ENCODE assay signal across 8 cellular contexts in the genomic region with DNA sequence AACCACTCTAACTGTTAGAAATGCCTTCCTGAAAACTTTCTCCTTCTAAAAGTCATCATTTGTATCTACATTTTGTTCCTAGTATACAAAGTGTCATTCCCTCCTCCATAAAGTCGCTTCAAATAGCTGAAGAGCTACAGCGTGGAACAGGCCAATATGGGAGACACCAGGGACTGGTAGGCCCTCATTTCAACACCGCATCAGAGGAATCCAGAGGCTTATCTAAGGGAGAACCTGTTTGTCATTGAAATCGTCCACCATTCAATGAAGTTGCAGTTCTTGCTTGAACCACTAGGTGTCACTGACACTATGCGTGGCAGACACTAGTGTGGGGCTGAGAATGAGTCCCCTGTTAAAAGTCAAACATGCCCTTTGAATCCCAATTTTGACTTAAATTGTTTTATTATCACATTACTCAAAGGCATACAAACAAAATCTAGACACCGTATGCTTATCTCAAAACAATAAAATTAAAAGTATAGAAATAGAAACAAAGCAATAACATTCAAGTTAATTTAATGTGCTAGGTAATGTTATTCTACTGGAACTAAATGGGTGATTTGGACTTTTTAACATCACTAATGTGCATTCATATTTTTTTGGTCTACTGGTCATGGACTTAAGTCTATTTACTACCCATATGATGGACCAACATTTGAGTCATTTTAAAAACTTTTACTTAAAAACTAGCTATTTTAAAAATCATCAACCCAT.
DNase-seq lines count a peak whose midpoint lies in the region; ATAC-seq and TF ChIP-seq lines count a peak whose summit lies in the region.

No MANE protein-coding gene starts in this region.

- no peak overlapping the region for H3K27ac Mint-ChIP-seq in natural killer cell treated with Interleukin-12 subunit alpha and Interleukin-12 subunit beta and Interleukin-15 and Interleukin-18, amount 100 ng/mL, for 72 hours

- H3K36me3 ChIP-seq in BJ (ENCODE audit: control insufficient read depth, insufficient read depth, low read length): no peaks in the 10 kb centered on the region

- TF ChIP-seq CTCF in BJ (IDR thresholded peaks at IDR 0.05; ENCODE audit: insufficient read depth, low read depth, low read length) (peak; percentile 86), GM13976 (IDR thresholded peaks at IDR 0.05; ENCODE audit: borderline replicate concordance, control extremely low read depth, extremely low read depth, insufficient read depth, missing control alignments) (peak; percentile 83)

- no peaks in the 10 kb centered on the region for H3K4me1 Mint-ChIP-seq in natural killer cell treated with Interleukin-12 subunit alpha and Interleukin-12 subunit beta and Interleukin-15 and Interleukin-18, amount 100 ng/mL, for 72 hours (ENCODE audit: low read depth in 2 of 2)

- H3K27me3 Mint-ChIP-seq in natural killer cell treated with Interleukin-12 subunit alpha and Interleukin-12 subunit beta and Interleukin-15 and Interleukin-18, amount 100 ng/mL, for 72 hours: peaks cover 9 to 13% of the 10 kb centered on the region in 2 donors

- no peak overlapping the region for H3K4me3 Mint-ChIP-seq in natural killer cell treated with Interleukin-12 subunit alpha and Interleukin-12 subunit beta and Interleukin-15 and Interleukin-18, amount 100 ng/mL, for 72 hours

- H3K9me3 Mint-ChIP-seq in natural killer cell treated with Interleukin-12 subunit alpha and Interleukin-12 subunit beta and Interleukin-15 and Interleukin-18, amount 100 ng/mL, for 72 hours: no peaks in the 10 kb centered on the region

- ATAC-seq in natural killer cell treated with Interleukin-12 subunit alpha and Interleukin-12 subunit beta and Interleukin-15 and Interleukin-18, amount 100 ng/mL, for 72 hours: peak in 1 of 2 donors; percentile 68
- ATAC-seq in GM19455 (IDR thresholded peaks at IDR 0.05; ENCODE audit: unreplicated experiment): no peak

- CTCF ChIA-PET in BJ (lab: Yijun Ruan, JAX): interaction anchor here (0.6 to 5.0 kb wide), 27 partner anchors 9 to 349 kb away, joined by 3 to 43 read pairs (median 5); no protein-coding TSS in a partner anchor

- H3K36me3 Mint-ChIP-seq in natural killer cell treated with Interleukin-12 subunit alpha and Interleukin-12 subunit beta and Interleukin-15 and Interleukin-18, amount 100 ng/mL, for 72 hours: no peaks in the 10 kb centered on the region

- in situ Hi-C loops in GM13976 (cut with MboI; ENCODE audit: low sequenced_read_pairs, unreplicated experiment): loop anchor here (10.0 kb wide), 1 partner anchor 165 kb away; no protein-coding TSS in a partner anchor

- no peak overlapping the region for H3K4me3 ChIP-seq in BJ (ENCODE audit: low read depth, low read length)

- POLR2A ChIA-PET in BJ (lab: Charles Lee): no interaction called here

- H3K27me3 ChIP-seq in BJ (ENCODE audit: control insufficient read depth, insufficient read depth, low read length): no peaks in the 10 kb centered on the region

- DNase-seq in BJ (ENCODE audit: low read depth) (no peak), GM13976 (ENCODE audit: low spot score) (peak; percentile 56), NCI-H1694 treated with DMSO at 0.1 percent for 48 hours (lab: John Stamatoyannopoulos, UW) (peak; percentile 12), fibroblast of peridontal ligament (ENCODE audit: extremely low read depth) (peak; percentile 65), NCI-H2171 (lab: John Stamatoyannopoulos, UW) (no peak)
- peak; percentile 5 to 7 for DNase-seq in activated CD4-positive, alpha-beta T cell treated with anti-CD3 and anti-CD28 coated beads, Interleukin-2, amount 50 U/mL, for 4 hours
- DNase-seq in natural killer cell treated with Interleukin-12 subunit alpha and Interleukin-12 subunit beta and Interleukin-15 and Interleukin-18, amount 100 ng/mL, for 72 hours (ENCODE audit: low spot score): peak; percentile 63

Comparison
In these comparisons a context has a peak if more than half of its experiments do, and no peak if none do; other contexts are left out.
1. DNase-seq: peak in GM13976 (single experiment), NCI-H1694 treated with DMSO at 0.1 percent for 48 hours (single experiment), activated CD4-positive, alpha-beta T cell treated with anti-CD3 and anti-CD28 coated beads, Interleukin-2, amount 50 U/mL, for 4 hours (2 of 2), fibroblast of peridontal ligament (single experiment) and natural killer cell treated with Interleukin-12 subunit alpha and Interleukin-12 subunit beta and Interleukin-15 and Interleukin-18, amount 100 ng/mL, for 72 hours (single experiment); none in BJ (single experiment) and NCI-H2171 (single experiment).